ENCODE assay signal across 5 cellular contexts in genomic region chr4:125940426-125940825, GRCh38.
"Had no signal": no experiment of that assay in that cellular context is flagged by ENCODE, and none has a peak within 500 bp of the region (broad histone marks: within the 10 kb centered on the region; RNA-seq: fewer than 3 reads in every experiment).

No MANE protein-coding gene starts in this region.

- H3K4me3 ChIP-seq: GM23338, K562 had no signal

- H2AFZ ChIP-seq: GM23338 had no signal

- DNase-seq: H9, HCEC 1CT, IMR-90 had no signal

- H3K4me2 ChIP-seq: GM23338 had no signal

- ATAC-seq: GM23338, K562 had no signal
